1 cellular context compared by ENCODE assay signal in the genomic region with DNA sequence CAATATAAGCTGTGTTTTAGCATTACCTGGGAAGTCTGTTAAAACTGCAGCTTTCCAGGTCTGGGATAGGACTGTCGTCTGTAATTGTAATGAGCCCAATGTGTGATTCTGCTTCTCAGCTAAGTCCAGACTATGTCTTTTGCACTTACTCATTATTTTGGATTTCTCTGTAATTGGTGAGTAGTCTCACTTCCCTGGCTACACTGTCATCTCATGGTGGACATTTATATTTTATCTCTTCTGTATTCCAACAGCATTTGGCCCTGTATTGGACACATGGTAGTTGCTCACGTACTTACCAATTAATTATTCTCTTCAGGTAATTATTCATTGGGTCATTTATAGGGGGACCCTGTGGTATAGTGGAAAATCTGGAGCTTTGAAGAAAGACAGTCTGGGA.
TF ChIP-seq lines count a peak whose summit lies in the region.

No MANE protein-coding gene starts in this region.

TF ChIP-seq in GM12878, 131 proteins besides CTCF, POLR2A, EP300 and RAD21 (continued from another document):
- TF ChIP-seq, protein P1, sequence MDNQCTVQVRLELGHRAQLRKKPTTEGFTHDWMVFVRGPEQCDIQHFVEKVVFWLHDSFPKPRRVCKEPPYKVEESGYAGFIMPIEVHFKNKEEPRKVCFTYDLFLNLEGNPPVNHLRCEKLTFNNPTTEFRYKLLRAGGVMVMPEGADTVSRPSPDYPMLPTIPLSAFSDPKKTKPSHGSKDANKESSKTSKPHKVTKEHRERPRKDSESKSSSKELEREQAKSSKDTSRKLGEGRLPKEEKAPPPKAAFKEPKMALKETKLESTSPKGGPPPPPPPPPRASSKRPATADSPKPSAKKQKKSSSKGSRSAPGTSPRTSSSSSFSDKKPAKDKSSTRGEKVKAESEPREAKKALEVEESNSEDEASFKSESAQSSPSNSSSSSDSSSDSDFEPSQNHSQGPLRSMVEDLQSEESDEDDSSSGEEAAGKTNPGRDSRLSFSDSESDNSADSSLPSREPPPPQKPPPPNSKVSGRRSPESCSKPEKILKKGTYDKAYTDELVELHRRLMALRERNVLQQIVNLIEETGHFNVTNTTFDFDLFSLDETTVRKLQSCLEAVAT (IDR thresholded peaks at IDR 0.05): no peak
- TF ChIP-seq CHD1 (IDR thresholded peaks at IDR 0.05; ENCODE audit: low read depth, low read length) (no peak), EED (IDR thresholded peaks at IDR 0.05; ENCODE audit: low read depth) (no peak)
